Comparison of ENCODE assay signal across 1 cellular context in genomic region chr10:74453151-74453550, GRCh38.
TF ChIP-seq lines count a peak whose summit lies in the region.

No MANE protein-coding gene starts in this region.

TF ChIP-seq in K562, 482 proteins besides CTCF, POLR2A, EP300 and RAD21:
- TF ChIP-seq CREB5 (CRISPR knock-in tag; IDR thresholded peaks at IDR 0.05) (no peak), NFIC (IDR thresholded peaks at IDR 0.05) (0 out of 2 replicates have a peak, but pooled peaks have one; percentile 10)
